In genomic region chr16:68086860-68087268, GRCh38 we compare ENCODE assay signal across 8 cellular contexts. TPM values are rescaled to one million over a fixed set of nuclear protein-coding genes. Genes with fewer than 3 reads are reported as not detected.
DNase-seq lines count a peak whose midpoint lies in the region; TF ChIP-seq lines count a peak whose summit lies in the region.

No MANE protein-coding gene starts in this region.

- H3K9me3 Mint-ChIP-seq in HFFc6: no peaks in the 10 kb centered on the region
- H3K9me3 Mint-ChIP-seq in mesothelial cell of epicardium: no peaks in the 10 kb centered on the region

- TF ChIP-seq CTCF in HFFc6 (IDR thresholded peaks at IDR 0.05) (no peak), astrocyte of the spinal cord (IDR thresholded peaks at IDR 0.05; ENCODE audit: low read depth, low read length) (no peak), mesothelial cell of epicardium (IDR thresholded peaks at IDR 0.05; ENCODE audit: unreplicated experiment) (no peak)

- H3K4me3 Mint-ChIP-seq in HFFc6: peak overlapping the region; percentile 90
- H3K4me3 Mint-ChIP-seq in mesothelial cell of epicardium: peak overlapping the region; percentile 98

- in situ Hi-C loops in astrocyte of the spinal cord (cut with HindIII; ENCODE audit: low sequenced_read_pairs): no loop called here

- H3K4me1 Mint-ChIP-seq in HFFc6 (ENCODE audit: low read depth) (peaks cover 61% of the 10 kb centered on the region), mesothelial cell of epicardium (peaks cover 43% of the 10 kb centered on the region)

- H3K4me1 ChIP-seq in ACC112 (ENCODE audit: control insufficient read depth, insufficient read depth, low read length, unreplicated experiment): peaks cover 48% of the 10 kb centered on the region

- H2AFZ ChIP-seq in ACC112 (ENCODE audit: low read length, unreplicated experiment): peak overlapping the region; percentile 24

- H3K27me3 ChIP-seq in ACC112 (ENCODE audit: insufficient read depth, low read length): no peaks in the 10 kb centered on the region

- H3K4me3 ChIP-seq in ACC112 (ENCODE audit: low read depth, low read length) (peak overlapping the region; percentile 84), astrocyte of the spinal cord (ENCODE audit: low read depth, low read length) (peak overlapping the region; percentile 85)

- H3K36me3 Mint-ChIP-seq in HFFc6 (ENCODE audit: low read depth) (no peaks in the 10 kb centered on the region), mesothelial cell of epicardium (no peaks in the 10 kb centered on the region)

- no peak for DNase-seq in HFFc6
- peak; percentile 22 for DNase-seq in astrocyte of the spinal cord (ENCODE audit: low read depth, low spot score)
- no peak for DNase-seq in mesothelial cell of epicardium (ENCODE audit: low spot score in 2 of 2, unreplicated experiment in 2 of 2)
- DNase-seq in NCI-H524 treated with DMSO at 0.1 percent for 48 hours (lab: John Stamatoyannopoulos, UW): no peak
- DNase-seq in substantia nigra (lab: John Stamatoyannopoulos, UW): no peak
- no peak for DNase-seq in NCI-H2227 treated with DMSO at 0.1 percent for 48 hours (lab: John Stamatoyannopoulos, UW)
- DNase-seq in SW 1271 (lab: John Stamatoyannopoulos, UW): no peak

- peak overlapping the region; percentile 58 for H3K27ac Mint-ChIP-seq in HFFc6
- peak overlapping the region; percentile 98 for H3K27ac Mint-ChIP-seq in mesothelial cell of epicardium

- peak overlapping the region; percentile 51 for H3K27ac ChIP-seq in ACC112 (ENCODE audit: low read depth, low read length)
- H3K27ac ChIP-seq in substantia nigra (ENCODE audit: low read depth, low read length, poor library complexity, severe bottlenecking): no peak overlapping the region

- H3K27me3 Mint-ChIP-seq in HFFc6 (ENCODE audit: insufficient read depth) (no peaks in the 10 kb centered on the region), mesothelial cell of epicardium (ENCODE audit: low read depth) (no peaks in the 10 kb centered on the region)

- no peaks in the 10 kb centered on the region for H3K36me3 ChIP-seq in ACC112 (ENCODE audit: insufficient read depth, low read length)

- H3K79me2 ChIP-seq in ACC112 (ENCODE audit: control insufficient read depth, insufficient read depth, low read length, unreplicated experiment): peaks cover 60% of the 10 kb centered on the region

RNA-seq across cellular contexts. Expression of gene NFATC3, which starts 1.7 kb away (rescaled TPM):
- total RNA-seq in HFFc6 (2021; fragmentation: NEBNext Ultra II Directional; extraction: Animal tissue kit (Norgen Biotek cat#: 25700)): 10 to 100 TPM; 17.2 to 20.7 (median 19.9) TPM
- 47.3 to 51.8 TPM (median 51.3 TPM) in 3 replicates for total RNA-seq in mesothelial cell of epicardium
